ENCODE assay signal across 23 cellular contexts in the genomic region with DNA sequence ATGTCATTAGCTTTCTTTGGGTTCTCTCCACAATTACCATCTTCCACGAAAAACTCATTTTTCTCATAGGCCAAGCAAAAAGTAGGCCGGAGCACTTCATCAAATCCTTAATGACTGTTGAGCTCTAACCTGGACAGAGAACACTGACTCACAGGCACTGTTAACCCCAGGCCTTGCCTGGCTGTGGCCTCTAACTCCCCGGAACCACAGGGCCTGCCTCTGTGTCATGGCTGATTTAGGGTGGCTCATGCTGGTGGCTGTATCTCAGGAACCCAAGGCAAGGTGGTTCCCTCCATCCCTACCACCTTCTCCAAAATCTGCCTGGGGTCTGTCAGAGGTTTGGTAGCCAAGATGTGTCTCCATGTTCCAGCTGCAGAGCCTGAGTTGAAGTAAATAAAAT. TPM values are rescaled to one million over a fixed set of nuclear protein-coding genes. Genes with fewer than 3 reads are reported as not detected.
A peak's percentile ranks its signal among the peaks of the same experiment; 100 is the strongest.
DNase-seq lines count a peak whose midpoint lies in the region; ATAC-seq and TF ChIP-seq lines count a peak whose summit lies in the region.
"Had no signal": no experiment of that assay in that cellular context is flagged by ENCODE, and none has a peak within 500 bp of the region (broad histone marks: within the 10 kb centered on the region; RNA-seq: fewer than 3 reads in every experiment).

No MANE protein-coding gene starts in this region.

- H3K36me3 ChIP-seq in CD8-positive, alpha-beta memory T cell (ENCODE audit: insufficient read depth, low read length), result no peaks in the 10 kb centered on the region
- peaks cover 0 to 16% (median 0%) of the 10 kb centered on the region in 3 donors for H3K36me3 ChIP-seq in Peyer's patch
- H3K36me3 ChIP-seq: SJCRH30 had no signal

- POLR2A ChIA-PET in CD8-positive, alpha-beta memory T cell (lab: Charles Lee), result no interaction called here

- H3K36me3 Mint-ChIP-seq in CD8-positive, alpha-beta memory T cell, result peaks cover 0 to 28% (median 6%) of the 10 kb centered on the region in 3 donors
- H3K36me3 Mint-ChIP-seq in activated T-helper 17 cell treated with anti-CD3 and anti-CD28 coated beads, Interleukin-2, amount 50 U/mL, for 72 hours (ENCODE audit: low read depth), result peaks cover 22% of the 10 kb centered on the region
- peaks cover 11 to 36% of the 10 kb centered on the region in 2 donors for H3K36me3 Mint-ChIP-seq in stimulated activated naive B cell treated with anti-CD40 and anti-IgM and Interleukin-4, amounts not matched to agents 10 μg/mL and 1 μg/mL and 100 μg/mL, for 72 hours
- H3K36me3 Mint-ChIP-seq: natural killer cell treated with Interleukin-12 subunit alpha and Interleukin-12 subunit beta and Interleukin-15 and Interleukin-18, amount 100 ng/mL, for 72 hours had no signal

- CTCF ChIA-PET in CD8-positive, alpha-beta memory T cell (lab: Charles Lee), result interaction anchor here (1.5 to 4.7 kb wide), 2 partner anchors 8 to 13 kb away, joined by 3 to 31 read pairs; no protein-coding TSS in a partner anchor

- no peaks in the 10 kb centered on the region for H3K27me3 ChIP-seq in CD8-positive, alpha-beta memory T cell (ENCODE audit: insufficient read depth, low read length, poor library complexity, severe bottlenecking)
- H3K27me3 ChIP-seq in Peyer's patch, result no peaks in the 10 kb centered on the region
- H3K27me3 ChIP-seq: body of pancreas, colonic mucosa, esophagus squamous epithelium, gastroesophageal sphincter, SJCRH30, suprapubic skin had no signal

- H3K27ac ChIP-seq in CD8-positive, alpha-beta memory T cell (ENCODE audit: low read depth, low read length), result no peak overlapping the region
- no peak overlapping the region for H3K27ac ChIP-seq in Peyer's patch
- H3K27ac ChIP-seq: body of pancreas, colonic mucosa, SJCRH30, suprapubic skin had no signal

- no peak for DNase-seq in CD8-positive, alpha-beta memory T cell
- DNase-seq in kidney tubule cell (ENCODE audit: low spot score) (peak; percentile 17), Peyer's patch (no peak), left colon (no peak), NCI-H526 treated with DMSO at 0.1 percent for 48 hours (lab: John Stamatoyannopoulos, UW) (no peak)
- DNase-seq in stimulated activated naive B cell treated with anti-CD40 and anti-IgM and Interleukin-4, amounts not matched to agents 10 μg/mL and 1 μg/mL and 100 μg/mL, for 72 hours, result no peak
- DNase-seq: activated CD4-positive, alpha-beta T cell treated with anti-CD3 and anti-CD28 coated beads for 1 hour; body of pancreas; C1 segment of cervical spinal cord; colonic mucosa; esophagus squamous epithelium; left ventricle myocardium superior; NCI-H1694; NCI-H524; NK-92 treated with Interleukin-12 subunit alpha and Interleukin-12 subunit beta, amount 100 ng/mL, for 24 hours; SJCRH30; stimulated activated CD8-positive, alpha-beta memory T cell treated with anti-CD3 and anti-CD28 coated beads, Interleukin-4, amount 100 ng/mL, for 48 hours had no signal

- no peaks in the 10 kb centered on the region for H3K9me3 Mint-ChIP-seq in CD8-positive, alpha-beta memory T cell
- H3K9me3 Mint-ChIP-seq in activated T-helper 17 cell treated with anti-CD3 and anti-CD28 coated beads, Interleukin-2, amount 50 U/mL, for 72 hours, result no peaks in the 10 kb centered on the region
- no peaks in the 10 kb centered on the region for H3K9me3 Mint-ChIP-seq in stimulated activated naive B cell treated with anti-CD40 and anti-IgM and Interleukin-4, amounts not matched to agents 10 μg/mL and 1 μg/mL and 100 μg/mL, for 72 hours
- H3K9me3 Mint-ChIP-seq: natural killer cell treated with Interleukin-12 subunit alpha and Interleukin-12 subunit beta and Interleukin-15 and Interleukin-18, amount 100 ng/mL, for 72 hours had no signal

- peak overlapping the region in 1 of 7 donors; percentile 51 for H3K4me3 Mint-ChIP-seq in CD8-positive, alpha-beta memory T cell
- H3K4me3 Mint-ChIP-seq in activated T-helper 17 cell treated with anti-CD3 and anti-CD28 coated beads, Interleukin-2, amount 50 U/mL, for 72 hours, result peak overlapping the region; percentile 22
- no peak overlapping the region for H3K4me3 Mint-ChIP-seq in stimulated activated naive B cell treated with anti-CD40 and anti-IgM and Interleukin-4, amounts not matched to agents 10 μg/mL and 1 μg/mL and 100 μg/mL, for 72 hours
- H3K4me3 Mint-ChIP-seq: natural killer cell treated with Interleukin-12 subunit alpha and Interleukin-12 subunit beta and Interleukin-15 and Interleukin-18, amount 100 ng/mL, for 72 hours had no signal

- no peaks in the 10 kb centered on the region for H3K9me3 ChIP-seq in CD8-positive, alpha-beta memory T cell (ENCODE audit: low read length)
- H3K9me3 ChIP-seq in Peyer's patch, result no peaks in the 10 kb centered on the region
- H3K9me3 ChIP-seq: body of pancreas, colonic mucosa, esophagus squamous epithelium, gastroesophageal sphincter, SJCRH30, suprapubic skin had no signal

- H3K27me3 Mint-ChIP-seq in CD8-positive, alpha-beta memory T cell, result peaks cover 0 to 3% of the 10 kb centered on the region in 2 donors
- H3K27me3 Mint-ChIP-seq in activated T-helper 17 cell treated with anti-CD3 and anti-CD28 coated beads, Interleukin-2, amount 50 U/mL, for 72 hours, result no peaks in the 10 kb centered on the region
- H3K27me3 Mint-ChIP-seq in stimulated activated naive B cell treated with anti-CD40 and anti-IgM and Interleukin-4, amounts not matched to agents 10 μg/mL and 1 μg/mL and 100 μg/mL, for 72 hours, result no peaks in the 10 kb centered on the region
- H3K27me3 Mint-ChIP-seq: natural killer cell treated with Interleukin-12 subunit alpha and Interleukin-12 subunit beta and Interleukin-15 and Interleukin-18, amount 100 ng/mL, for 72 hours had no signal

- intact Hi-C loops in left colon (cut with DNase I, micrococcal nuclease), result no loop called here

- H3K4me1 ChIP-seq in CD8-positive, alpha-beta memory T cell (ENCODE audit: insufficient read depth, low read length), result peaks cover 18% of the 10 kb centered on the region
- H3K4me1 ChIP-seq in Peyer's patch, result peaks cover 0 to 16% (median 2%) of the 10 kb centered on the region in 4 donors
- H3K4me1 ChIP-seq: colonic mucosa, SJCRH30 had no signal

- TF ChIP-seq POLR2A in Peyer's patch (IDR thresholded peaks at IDR 0.05), result no peak

- H3K4me1 Mint-ChIP-seq in CD8-positive, alpha-beta memory T cell, result peaks cover 43 to 67% (median 45%) of the 10 kb centered on the region in 3 donors
- peaks cover 29% of the 10 kb centered on the region for H3K4me1 Mint-ChIP-seq in activated T-helper 17 cell treated with anti-CD3 and anti-CD28 coated beads, Interleukin-2, amount 50 U/mL, for 72 hours
- peaks cover 19 to 39% of the 10 kb centered on the region in 2 donors for H3K4me1 Mint-ChIP-seq in stimulated activated naive B cell treated with anti-CD40 and anti-IgM and Interleukin-4, amounts not matched to agents 10 μg/mL and 1 μg/mL and 100 μg/mL, for 72 hours

- peak; percentile 19 for ATAC-seq in activated T-helper 17 cell treated with anti-CD3 and anti-CD28 coated beads, Interleukin-2, amount 50 U/mL, for 72 hours (replicated peaks)
- ATAC-seq in stimulated activated naive B cell treated with anti-CD40 and anti-IgM and Interleukin-4, amounts not matched to agents 10 μg/mL and 1 μg/mL and 100 μg/mL, for 72 hours (replicated peaks), result no peak
- ATAC-seq in left colon, result no peak
- ATAC-seq: body of pancreas; gastroesophageal sphincter; left ventricle myocardium superior; natural killer cell treated with Interleukin-12 subunit alpha and Interleukin-12 subunit beta and Interleukin-15 and Interleukin-18, amount 100 ng/mL, for 72 hours; Panc1 had no signal

- peak overlapping the region in 5 of 8 donors; percentile 2 to 71 (median 36) for H3K27ac Mint-ChIP-seq in CD8-positive, alpha-beta memory T cell
- peak overlapping the region; percentile 53 for H3K27ac Mint-ChIP-seq in activated T-helper 17 cell treated with anti-CD3 and anti-CD28 coated beads, Interleukin-2, amount 50 U/mL, for 72 hours
- H3K27ac Mint-ChIP-seq in stimulated activated naive B cell treated with anti-CD40 and anti-IgM and Interleukin-4, amounts not matched to agents 10 μg/mL and 1 μg/mL and 100 μg/mL, for 72 hours, result peak overlapping the region; percentile 70
- H3K27ac Mint-ChIP-seq: natural killer cell treated with Interleukin-12 subunit alpha and Interleukin-12 subunit beta and Interleukin-15 and Interleukin-18, amount 100 ng/mL, for 72 hours had no signal

- no peak overlapping the region for H3K4me3 ChIP-seq in CD8-positive, alpha-beta memory T cell (ENCODE audit: low read length)
- no peak overlapping the region for H3K4me3 ChIP-seq in Peyer's patch
- H3K4me3 ChIP-seq: body of pancreas, colonic mucosa, esophagus squamous epithelium, gastroesophageal sphincter, HAP-1, SJCRH30, suprapubic skin had no signal

- TF ChIP-seq CTCF in Peyer's patch (IDR thresholded peaks at IDR 0.05), result no peak

RNA-seq across cellular contexts. Expression of gene CRTAP, which starts 3.6 kb away (rescaled TPM):
- 10 to 100 TPM; 49.5 to 50.3 TPM for total RNA-seq in CD8-positive, alpha-beta memory T cell
- 84.0 TPM for polyA plus RNA-seq in CD8-positive, alpha-beta memory T cell
- total RNA-seq in activated T-helper 17 cell treated with anti-CD3 and anti-CD28 coated beads, Interleukin-2, amount 50 U/mL, for 72 hours, result 10 to 100 TPM; 38.2 to 60.7 TPM
- 100 to 1,000 TPM in 1 of 4 donors, 10 to 100 TPM in 3; 32.9 to 127 (median 46.4) TPM for total RNA-seq in Peyer's patch
- total RNA-seq in left colon, result 100 to 1,000 TPM in 1 of 2 donors, 10 to 100 TPM in 1; 63.5 to 114 TPM

RNA-seq across cellular contexts. Expression of gene GLB1, which starts 20.5 kb away (rescaled TPM):
- total RNA-seq in CD8-positive, alpha-beta memory T cell, result 10 to 100 TPM; 41.5 to 50.9 TPM
- polyA plus RNA-seq in CD8-positive, alpha-beta memory T cell, result 35.5 TPM
- 100 to 1,000 TPM in 1 of 2 donors, 10 to 100 TPM in 1; 54.5 to 121 TPM for total RNA-seq in activated T-helper 17 cell treated with anti-CD3 and anti-CD28 coated beads, Interleukin-2, amount 50 U/mL, for 72 hours
- total RNA-seq in Peyer's patch, result 100 to 1,000 TPM in 1 of 4 donors, 10 to 100 TPM in 3; 59.4 to 179 (median 66.7) TPM
- total RNA-seq in left colon, result 10 to 100 TPM; 90.3 to 94.6 TPM

RNA-seq across cellular contexts. Expression of gene TMPPE, which starts 20.5 kb away (rescaled TPM):
- 10 to 100 TPM; 12.0 to 13.2 TPM for total RNA-seq in CD8-positive, alpha-beta memory T cell
- 0.62 TPM for polyA plus RNA-seq in CD8-positive, alpha-beta memory T cell
- 10 to 100 TPM in 1 of 2 donors, 1 to 10 TPM in 1; 8.8 to 12.7 TPM for total RNA-seq in activated T-helper 17 cell treated with anti-CD3 and anti-CD28 coated beads, Interleukin-2, amount 50 U/mL, for 72 hours
- 10 to 100 TPM in 3 of 4 donors, 1 to 10 TPM in 1; 3.3 to 19.8 (median 18.2) TPM for total RNA-seq in Peyer's patch
- total RNA-seq in left colon, result 10 to 100 TPM; 13.2 to 16.7 TPM
